In the genomic region with DNA sequence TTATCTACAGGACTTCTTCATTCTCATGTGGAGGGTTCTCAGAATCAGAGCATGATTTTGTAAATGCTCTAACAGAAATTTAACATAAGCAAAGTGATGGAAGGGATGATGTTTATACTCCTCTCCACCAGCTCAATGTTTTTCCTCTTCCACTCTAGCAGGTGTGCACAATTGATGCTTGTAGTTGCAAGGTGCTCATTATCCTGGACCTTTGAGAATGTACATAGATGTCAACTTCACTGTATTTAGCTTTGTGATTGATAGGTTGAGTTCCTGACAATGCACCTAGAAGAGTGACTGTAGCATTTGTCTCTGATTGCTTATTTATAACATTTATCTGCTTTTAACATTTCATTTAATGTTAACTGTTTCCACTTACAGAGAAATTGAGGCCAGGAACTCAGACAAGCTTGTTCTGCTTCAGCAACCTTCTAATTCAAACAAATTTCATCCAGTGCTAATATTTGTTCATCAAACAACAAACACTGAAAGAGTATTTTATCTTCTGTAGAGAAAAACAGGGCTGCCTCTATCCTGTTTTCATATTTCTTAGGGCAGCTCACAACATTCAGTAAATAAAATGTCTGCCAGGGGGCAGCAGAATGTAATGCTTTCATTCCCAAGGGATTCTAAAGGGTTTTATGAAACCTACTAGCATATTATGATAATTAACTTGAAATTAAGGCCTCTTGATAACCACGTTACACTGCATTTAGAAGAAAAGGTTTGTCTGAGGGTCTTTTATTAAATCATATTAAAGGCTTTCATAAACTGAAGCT, we compare ENCODE assay signal across 10 cellular contexts.
DNase-seq lines count a peak whose midpoint lies in the region; ATAC-seq, FAIRE-seq and TF ChIP-seq lines count a peak whose summit lies in the region.
"Had no signal": no experiment of that assay in that cellular context is flagged by ENCODE, and none has a peak within 500 bp of the region (broad histone marks: within the 10 kb centered on the region; RNA-seq: fewer than 3 reads in every experiment).

No MANE protein-coding gene starts in this region.

- no peaks in the 10 kb centered on the region for H4K20me1 ChIP-seq in H1 (replicated peaks in 1 of 2; ENCODE audit: control insufficient read depth in 1 of 2, insufficient read depth in 2 of 2, low read length in 2 of 2)

- peaks cover 3% of the 10 kb centered on the region for H3K27me3 Mint-ChIP-seq in progenitor cell of endocrine pancreas
- H3K27me3 Mint-ChIP-seq: activated CD8-positive, alpha-beta T cell treated with anti-CD3 and anti-CD28 coated beads for 36 hours had no signal

- no peak for TF ChIP-seq EP300 in H1 (IDR thresholded peaks at IDR 0.05; ENCODE audit: borderline replicate concordance in 1 of 2, low read depth in 2 of 2, low read length in 2 of 2)

- peaks cover 10% of the 10 kb centered on the region for H3K4me1 Mint-ChIP-seq in progenitor cell of endocrine pancreas (ENCODE audit: low read depth)

- no peak overlapping the region for H3K4me3 ChIP-seq in H1 (ENCODE audit: extremely low read depth in 1 of 4, insufficient read depth in 2 of 4, low read depth in 3 of 4, low read length in 4 of 4)

- TF ChIP-seq CTCF in H1 (IDR thresholded peaks at IDR 0.05; ENCODE audit: control extremely low read depth in 1 of 3, insufficient read depth in 1 of 3, low read depth in 1 of 3, low read length in 3 of 3) (peak in 2 of 3 experiments; percentile 28 to 42; a peak in 2 of 4 replicates), progenitor cell of endocrine pancreas (IDR thresholded peaks at IDR 0.05; ENCODE audit: unreplicated experiment) (peak; percentile 57)

- no peak overlapping the region for H3K27ac ChIP-seq in H1 (ENCODE audit: low read depth, low read length)

- no peak overlapping the region for H2AFZ ChIP-seq in H1 (ENCODE audit: low read length)

- H3K9me3 Mint-ChIP-seq in progenitor cell of endocrine pancreas (ENCODE audit: low read depth) = no peaks in the 10 kb centered on the region
- H3K9me3 Mint-ChIP-seq: activated CD8-positive, alpha-beta T cell treated with anti-CD3 and anti-CD28 coated beads for 36 hours had no signal

- no peaks in the 10 kb centered on the region for H3K23me2 ChIP-seq in H1 (ENCODE audit: low read depth, low read length)

- no peak overlapping the region for H3K56ac ChIP-seq in H1 (replicated peaks; ENCODE audit: insufficient read length, low read depth, low read length)

- TF ChIP-seq RAD21 in H1 (IDR thresholded peaks at IDR 0.05 in 1 of 2, conservative IDR thresholded peaks at IDR 0.05 in 1 of 2; ENCODE audit: low read depth in 2 of 2, low read length in 2 of 2) = peak; percentile 64 to 71

- H3K27me3 ChIP-seq in H1 (replicated peaks in 1 of 4; ENCODE audit: control insufficient read depth in 3 of 4, extremely low read depth in 1 of 4, insufficient read depth in 3 of 4, low read length in 3 of 4) = no peaks in the 10 kb centered on the region

- no peaks in the 10 kb centered on the region for H3K9me3 ChIP-seq in H1 (ENCODE audit: insufficient read depth in 2 of 2, low read depth in 1 of 2, low read length in 1 of 2)

- H3K4me3 Mint-ChIP-seq in progenitor cell of endocrine pancreas (ENCODE audit: low read depth) = no peak overlapping the region
- H3K4me3 Mint-ChIP-seq: activated CD8-positive, alpha-beta T cell treated with anti-CD3 and anti-CD28 coated beads for 36 hours had no signal

- no peak overlapping the region for H2BK15ac ChIP-seq in H1 (ENCODE audit: low read length)

- no peak overlapping the region for H4K91ac ChIP-seq in H1 (replicated peaks; ENCODE audit: insufficient read length, low read length)

- no peak overlapping the region for H2AK5ac ChIP-seq in H1 (ENCODE audit: low read depth, low read length)

- no peak overlapping the region for H2BK20ac ChIP-seq in H1 (ENCODE audit: low read length)

- no peaks in the 10 kb centered on the region for H3K36me3 ChIP-seq in H1 (ENCODE audit: control insufficient read depth in 2 of 4, insufficient read depth in 4 of 4, low read length in 3 of 4)

- H3K4me2 ChIP-seq in H1 (ENCODE audit: insufficient read depth in 1 of 2, low read depth in 2 of 2, low read length in 2 of 2) = no peak overlapping the region

- 65% methylated on average over 1 of the region's 1 CpG; no CpG with 5 or more reads in 1 of the 2 experiments for WGBS in H1 (ENCODE audit: extremely low coverage in 1 of 2, insufficient coverage in 1 of 2, insufficient read length in 1 of 2, insufficient replicate concordance in 2 of 2, low coverage in 1 of 2, low lambda C conversion rate in 2 of 2, missing lambda C conversion rate in 1 of 2), 2 experiments

- no peak overlapping the region for H3K27ac Mint-ChIP-seq in progenitor cell of endocrine pancreas
- H3K27ac Mint-ChIP-seq: activated CD8-positive, alpha-beta T cell treated with anti-CD3 and anti-CD28 coated beads for 36 hours had no signal

- H3K79me2 ChIP-seq in H1 (ENCODE audit: control insufficient read depth in 1 of 2, insufficient read depth in 2 of 2, low read length in 2 of 2) = no peaks in the 10 kb centered on the region

- no peaks in the 10 kb centered on the region for H3K36me3 Mint-ChIP-seq in progenitor cell of endocrine pancreas (ENCODE audit: insufficient read depth)

- H3K4me1 ChIP-seq in H1 (replicated peaks in 1 of 4; ENCODE audit: control insufficient read depth in 3 of 4, insufficient read depth in 4 of 4, low read length in 3 of 4) = no peaks in the 10 kb centered on the region

- H4K8ac ChIP-seq in H1 (ENCODE audit: extremely low read depth, insufficient read depth, low read length) = no peak overlapping the region

- H2BK12ac ChIP-seq in H1 (ENCODE audit: low read depth, low read length) = no peak overlapping the region

- H3K14ac ChIP-seq in H1 (ENCODE audit: insufficient read length) = no peak overlapping the region

- H3K18ac ChIP-seq in H1 (ENCODE audit: extremely low read depth, low read length) = no peak overlapping the region

- no peak overlapping the region for H3K23ac ChIP-seq in H1 (ENCODE audit: insufficient read length)

- no peak overlapping the region for H3K4ac ChIP-seq in H1 (replicated peaks; ENCODE audit: insufficient read length, low read depth, low read length)

- ATAC-seq in GM19463 (IDR thresholded peaks at IDR 0.05; ENCODE audit: unreplicated experiment) (no peak), GM19397 (IDR thresholded peaks at IDR 0.05; ENCODE audit: unreplicated experiment) (no peak)
- ATAC-seq: activated CD8-positive, alpha-beta T cell treated with anti-CD3 and anti-CD28 coated beads for 36 hours had no signal

- no peak overlapping the region for H4K5ac ChIP-seq in H1 (ENCODE audit: insufficient read length, low read depth, low read length)

- no peak overlapping the region for H3K9ac ChIP-seq in H1 (replicated peaks in 1 of 4; ENCODE audit: extremely low read depth in 1 of 4, low read depth in 3 of 4, low read length in 3 of 4)

- no peaks in the 10 kb centered on the region for H3K79me1 ChIP-seq in H1 (ENCODE audit: low read depth, low read length)

- no peak overlapping the region for H2BK120ac ChIP-seq in H1 (replicated peaks; ENCODE audit: low read depth, low read length)

- POLR2A ChIA-PET in H1 (lab: Charles Lee; ENCODE audit: partially characterized antibody) = no interaction called here

- CTCF ChIA-PET in H1 (lab: Charles Lee; ENCODE audit: partially characterized antibody) = interaction anchor here (0.7 to 4.2 kb wide), 18 partner anchors 8 to 455 kb away, joined by 3 to 15 read pairs (median 4); a partner anchor contains a TSS

- no peak overlapping the region for H2BK5ac ChIP-seq in H1 (ENCODE audit: low read depth, low read length)

- FAIRE-seq in H1 (lab: Jason Lieb, UNC) = no peak
- FAIRE-seq: bronchial epithelial cell had no signal

- DNase-seq in HT-29 (ENCODE audit: low spot score) (peak; percentile 6), NCI-H2227 treated with DMSO at 0.1 percent for 48 hours (lab: John Stamatoyannopoulos, UW) (peak; percentile 95), H1 (ENCODE audit: low read depth in 1 of 2, low spot score in 2 of 2) (no peak), progenitor cell of endocrine pancreas (ENCODE audit: low spot score, unreplicated experiment) (no peak), SIG-M5 (lab: John Stamatoyannopoulos, UW) (no peak)
- no peak for DNase-seq in activated CD4-positive, alpha-beta T cell treated with anti-CD3 and anti-CD28 coated beads, Interleukin-2, amount 50 U/mL, for 48 hours
- DNase-seq: activated CD8-positive, alpha-beta T cell treated with anti-CD3 and anti-CD28 coated beads for 36 hours had no signal

- no peak for TF ChIP-seq POLR2A in H1 (IDR thresholded peaks at IDR 0.05; ENCODE audit: control extremely low read depth in 1 of 2, low read depth in 2 of 2, low read length in 2 of 2)

TF ChIP-seq in H1, 55 proteins besides CTCF, POLR2A, EP300 and RAD21:
- TF ChIP-seq TBP (IDR thresholded peaks at IDR 0.05; ENCODE audit: low read depth, low read length) (no peak), CEBPB (IDR thresholded peaks at IDR 0.05; ENCODE audit: low read depth, low read length) (no peak), YY1 (IDR thresholded peaks at IDR 0.05; ENCODE audit: low read depth, low read length) (no peak), EZH2 (IDR thresholded peaks at IDR 0.05; ENCODE audit: low read depth, low read length, severe bottlenecking) (no peak), SIN3A (conservative IDR thresholded peaks at IDR 0.05 in 1 of 2, IDR thresholded peaks at IDR 0.05 in 1 of 2; ENCODE audit: low read depth in 1 of 2, low read length in 2 of 2) (no peak), GTF2F1 (IDR thresholded peaks at IDR 0.05; ENCODE audit: borderline replicate concordance, low read depth, low read length) (no peak), JUN (IDR thresholded peaks at IDR 0.05; ENCODE audit: low read depth, low read length) (no peak), CREB1 (IDR thresholded peaks at IDR 0.05) (no peak), CHD2 (IDR thresholded peaks at IDR 0.05; ENCODE audit: low read length) (no peak), BCL11A (IDR thresholded peaks at IDR 0.05; ENCODE audit: low read depth in 2 of 2, low read length in 2 of 2) (no peak)
- TF ChIP-seq, protein P1, sequence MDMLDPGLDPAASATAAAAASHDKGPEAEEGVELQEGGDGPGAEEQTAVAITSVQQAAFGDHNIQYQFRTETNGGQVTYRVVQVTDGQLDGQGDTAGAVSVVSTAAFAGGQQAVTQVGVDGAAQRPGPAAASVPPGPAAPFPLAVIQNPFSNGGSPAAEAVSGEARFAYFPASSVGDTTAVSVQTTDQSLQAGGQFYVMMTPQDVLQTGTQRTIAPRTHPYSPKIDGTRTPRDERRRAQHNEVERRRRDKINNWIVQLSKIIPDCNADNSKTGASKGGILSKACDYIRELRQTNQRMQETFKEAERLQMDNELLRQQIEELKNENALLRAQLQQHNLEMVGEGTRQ (IDR thresholded peaks at IDR 0.05; ENCODE audit: low read length) = no peak

Comparison
In these comparisons a context has a peak if more than half of its experiments do, and no peak if none do; other contexts are left out.
1. DNase-seq: peak in HT-29 (single experiment) and NCI-H2227 treated with DMSO at 0.1 percent for 48 hours (single experiment); none in H1 (0 of 2), progenitor cell of endocrine pancreas (single experiment), activated CD4-positive, alpha-beta T cell treated with anti-CD3 and anti-CD28 coated beads, Interleukin-2, amount 50 U/mL, for 48 hours (0 of 2) and SIG-M5 (single experiment).